Comparison of ENCODE assay signal across 10 cellular contexts in genomic region chr7:95878677-95879076, GRCh38.
"Had no signal": no experiment of that assay in that cellular context is flagged by ENCODE, and none has a peak within 500 bp of the region (broad histone marks: within the 10 kb centered on the region; RNA-seq: fewer than 3 reads in every experiment).

No MANE protein-coding gene starts in this region.

- H2AFZ ChIP-seq: GM23338 had no signal

- H3K4me3 Mint-ChIP-seq: GM23338, H9, HFFc6 had no signal

- H3K9me3 Mint-ChIP-seq: GM23338 had no signal

- H3K27ac ChIP-seq: HL-60 had no signal

- ATAC-seq: GM23338, K562 had no signal

- H3K4me1 Mint-ChIP-seq: GM23338, H9 had no signal

- H3K4me3 ChIP-seq: GM23338, K562 had no signal

- DNase-seq: H9, HCEC 1CT, HFFc6, IMR-90, KG1 had no signal

- H3K27ac Mint-ChIP-seq: GM23338, H9, HFFc6 had no signal

- FAIRE-seq: H1, H54, K562 had no signal

- H3K4me2 ChIP-seq: GM23338 had no signal
